11 cellular contexts compared by ENCODE assay signal in the genomic region with DNA sequence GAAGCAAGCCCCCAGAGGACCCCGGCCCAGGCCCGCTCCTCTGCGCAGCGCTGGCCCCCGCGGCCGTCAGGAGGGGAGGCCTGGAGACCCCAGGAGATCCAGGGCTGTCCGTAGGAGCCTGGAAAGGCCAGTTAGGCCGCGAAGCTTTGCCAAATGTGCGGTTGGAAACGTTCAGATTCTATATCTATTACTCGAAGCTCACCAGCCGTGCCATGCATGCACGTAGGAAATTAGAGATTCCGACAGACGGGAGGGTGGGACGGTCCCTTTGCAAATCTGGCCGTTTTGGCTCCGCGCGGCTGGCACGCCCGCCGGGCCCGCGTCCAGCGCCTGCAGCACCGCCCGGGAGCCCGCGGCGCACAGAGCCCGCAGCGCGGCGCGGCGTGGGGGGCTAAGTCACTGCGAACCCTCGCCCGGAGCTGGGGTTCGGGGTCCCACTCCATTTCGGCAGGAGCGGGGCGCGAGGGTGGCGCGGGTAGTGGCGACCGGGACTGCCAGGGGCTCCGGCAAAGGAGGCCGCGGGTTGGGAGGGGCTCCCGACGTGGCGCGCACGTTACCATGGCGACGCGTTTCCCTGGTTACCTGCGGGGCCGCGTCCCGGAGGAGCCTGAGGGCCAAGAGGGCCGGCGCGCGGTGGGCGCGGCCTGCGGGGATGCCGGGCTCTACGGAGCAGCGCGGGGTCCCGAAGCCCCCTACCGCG.
A peak's percentile ranks its signal among the peaks of the same experiment; 100 is the strongest.
DNase-seq lines count a peak whose midpoint lies in the region; ATAC-seq, FAIRE-seq and TF ChIP-seq lines count a peak whose summit lies in the region.
"Had no signal": no experiment of that assay in that cellular context is flagged by ENCODE, and none has a peak within 500 bp of the region (broad histone marks: within the 10 kb centered on the region; RNA-seq: fewer than 3 reads in every experiment).

No MANE protein-coding gene starts in this region.

- CTCF ChIA-PET in HepG2 (lab: Yijun Ruan, JAX; ENCODE audit: low intra/inter-chr PET ratio, low total read pairs) = no interaction called here

- no peak overlapping the region for H3K4me2 ChIP-seq in HepG2 (ENCODE audit: low read depth, low read length)

- H3K27ac ChIP-seq in kidney (ENCODE audit: low read depth in 2 of 2, low read length in 2 of 2) (no peak overlapping the region), suprapubic skin (no peak overlapping the region), HepG2 (ENCODE audit: extremely low read length, insufficient read depth, low read length) (no peak overlapping the region)

- FAIRE-seq in kidney (lab: Jason Lieb, UNC) = no peak
- no peak for FAIRE-seq in HepG2 (lab: Jason Lieb, UNC)
- FAIRE-seq: islet of Langerhans had no signal

- TF ChIP-seq EP300 in suprapubic skin (IDR thresholded peaks at IDR 0.05) (no peak), HepG2 (IDR thresholded peaks at IDR 0.05; ENCODE audit: low read depth in 2 of 2, low read length in 2 of 2) (no peak), HepG2 (CRISPR knock-in tag; IDR thresholded peaks at IDR 0.05; ENCODE audit: borderline replicate concordance) (no peak)

- H3K4me3 ChIP-seq in kidney (ENCODE audit: low read length in 2 of 2) (no peak overlapping the region), suprapubic skin (peak overlapping the region; percentile 48), HepG2 (replicated peaks in 1 of 3; ENCODE audit: insufficient read depth in 1 of 3, low read depth in 2 of 3, low read length in 3 of 3) (no peak overlapping the region)

- BruUV-seq in HepG2 (replicated peaks; lab: Mats Ljungman, UMichigan) = no TSS peak

- H3K36me3 ChIP-seq in kidney (ENCODE audit: control insufficient read depth in 1 of 2, insufficient read depth in 2 of 2, low read length in 2 of 2) (no peaks in the 10 kb centered on the region), suprapubic skin (no peaks in the 10 kb centered on the region), HepG2 (replicated peaks in 1 of 2; ENCODE audit: control insufficient read depth in 1 of 2, insufficient read depth in 2 of 2, low read length in 2 of 2) (no peaks in the 10 kb centered on the region)

- no peak overlapping the region for H3K9ac ChIP-seq in kidney (ENCODE audit: low read length in 2 of 2)
- no peak overlapping the region for H3K9ac ChIP-seq in HepG2 (ENCODE audit: insufficient read depth, low read depth, low read length)

- no peak for TF ChIP-seq CTCF in kidney (IDR thresholded peaks at IDR 0.05; ENCODE audit: borderline replicate concordance, extremely low read depth, insufficient read depth)
- TF ChIP-seq CTCF in suprapubic skin (IDR thresholded peaks at IDR 0.05) = no peak
- TF ChIP-seq CTCF in HepG2 (CRISPR knock-in tag; IDR thresholded peaks at IDR 0.05) = no peak

- H3K9me3 ChIP-seq in kidney (ENCODE audit: control insufficient read depth in 1 of 2, low read length in 2 of 2) (no peaks in the 10 kb centered on the region), suprapubic skin (no peaks in the 10 kb centered on the region), HepG2 (ENCODE audit: low read length) (no peaks in the 10 kb centered on the region)

- intact Hi-C loops in kidney (cut with DNase I) (no loop called here), HepG2 (cut with micrococcal nuclease; ENCODE audit: unreplicated experiment) (no loop called here)

- H3K27me3 ChIP-seq in suprapubic skin (peaks cover 14% of the 10 kb centered on the region), HepG2 (ENCODE audit: control insufficient read depth in 1 of 2, insufficient read depth in 2 of 2, low read length in 2 of 2) (peaks cover 0 to 2% of the 10 kb centered on the region in 2 experiments; a peak in 2 of 5 replicates)

- ATAC-seq in HG03432 (IDR thresholded peaks at IDR 0.05; ENCODE audit: unreplicated experiment) (no peak), HepG2 (no peak)

- no peaks in the 10 kb centered on the region for H4K20me1 ChIP-seq in HepG2 (ENCODE audit: insufficient read depth, low read length)

- 7% methylated on average over 22 of the region's 80 CpGs for WGBS in suprapubic skin
- 30% methylated on average over 18 of the region's 80 CpGs for WGBS in HepG2 (ENCODE audit: low lambda C conversion rate)

- POLR2A ChIA-PET in HepG2 (lab: Yijun Ruan, JAX) = no interaction called here

- H3K4me1 ChIP-seq in kidney (ENCODE audit: control insufficient read depth in 1 of 2, insufficient read depth in 1 of 2, low read depth in 1 of 2, low read length in 2 of 2) (no peaks in the 10 kb centered on the region), suprapubic skin (peaks cover 8% of the 10 kb centered on the region), HepG2 (ENCODE audit: insufficient read depth, low read length) (no peaks in the 10 kb centered on the region)

- TF ChIP-seq POLR2A in suprapubic skin (IDR thresholded peaks at IDR 0.05) = no peak
- no peak for TF ChIP-seq POLR2A in HepG2 (IDR thresholded peaks at IDR 0.05; ENCODE audit: insufficient read depth in 1 of 2, low read depth in 2 of 2, low read length in 2 of 2)

- H3K79me2 ChIP-seq in HepG2 (ENCODE audit: insufficient read depth, low read length) = no peaks in the 10 kb centered on the region

- peak; percentile 43 for DNase-seq in NCI-H2107 (lab: John Stamatoyannopoulos, UW)
- DNase-seq in NCI-H2107 treated with DMSO at 0.1 percent for 48 hours (lab: John Stamatoyannopoulos, UW; ENCODE audit: unreplicated experiment) = no peak
- peak; percentile 75 for DNase-seq in astrocyte of the hippocampus (ENCODE audit: low read depth, low spot score)
- peak; percentile 67 for DNase-seq in kidney
- no peak for DNase-seq in suprapubic skin (ENCODE audit: low spot score in 2 of 2)
- no peak for DNase-seq in HepG2 (ENCODE audit: low spot score)
- no peak for DNase-seq in NCI-H2029 treated with DMSO at 0.1 percent for 48 hours (lab: John Stamatoyannopoulos, UW)
- DNase-seq: activated T-cell treated with anti-CD3 and anti-CD28 coated beads, Interleukin-2, amount 50 U/mL, for 4 hours; NCI-H1694 had no signal

- no peak overlapping the region for H2AFZ ChIP-seq in HepG2 (ENCODE audit: low read length)

- TF ChIP-seq RAD21 in HepG2 (CRISPR knock-in tag; IDR thresholded peaks at IDR 0.05) = no peak

- in situ Hi-C loops in HepG2 (cut with HindIII; ENCODE audit: extremely low pct_ligation_motif_present, low pct_unique_long_range_greater_than_20kb) = no loop called here

TF ChIP-seq in HepG2, 621 proteins besides CTCF, POLR2A, EP300 and RAD21 (continues in another document):
- TF ChIP-seq, protein P1, sequence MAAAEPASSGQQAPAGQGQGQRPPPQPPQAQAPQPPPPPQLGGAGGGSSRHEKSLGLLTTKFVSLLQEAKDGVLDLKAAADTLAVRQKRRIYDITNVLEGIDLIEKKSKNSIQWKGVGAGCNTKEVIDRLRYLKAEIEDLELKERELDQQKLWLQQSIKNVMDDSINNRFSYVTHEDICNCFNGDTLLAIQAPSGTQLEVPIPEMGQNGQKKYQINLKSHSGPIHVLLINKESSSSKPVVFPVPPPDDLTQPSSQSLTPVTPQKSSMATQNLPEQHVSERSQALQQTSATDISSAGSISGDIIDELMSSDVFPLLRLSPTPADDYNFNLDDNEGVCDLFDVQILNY (CRISPR knock-in tag; conservative IDR thresholded peaks at IDR 0.05) = no peak
- no peak for TF ChIP-seq HOXA7 (CRISPR knock-in tag; IDR thresholded peaks at IDR 0.05)
- no peak for TF ChIP-seq NBN (conservative IDR thresholded peaks at IDR 0.05)
- TF ChIP-seq SP4 (CRISPR knock-in tag; IDR thresholded peaks at IDR 0.05) = no peak
- TF ChIP-seq, protein P2, sequence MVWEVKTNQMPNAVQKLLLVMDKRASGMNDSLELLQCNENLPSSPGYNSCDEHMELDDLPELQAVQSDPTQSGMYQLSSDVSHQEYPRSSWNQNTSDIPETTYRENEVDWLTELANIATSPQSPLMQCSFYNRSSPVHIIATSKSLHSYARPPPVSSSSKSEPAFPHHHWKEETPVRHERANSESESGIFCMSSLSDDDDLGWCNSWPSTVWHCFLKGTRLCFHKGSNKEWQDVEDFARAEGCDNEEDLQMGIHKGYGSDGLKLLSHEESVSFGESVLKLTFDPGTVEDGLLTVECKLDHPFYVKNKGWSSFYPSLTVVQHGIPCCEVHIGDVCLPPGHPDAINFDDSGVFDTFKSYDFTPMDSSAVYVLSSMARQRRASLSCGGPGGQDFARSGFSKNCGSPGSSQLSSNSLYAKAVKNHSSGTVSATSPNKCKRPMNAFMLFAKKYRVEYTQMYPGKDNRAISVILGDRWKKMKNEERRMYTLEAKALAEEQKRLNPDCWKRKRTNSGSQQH (CRISPR knock-in tag; IDR thresholded peaks at IDR 0.05; ENCODE audit: low read depth) = no peak
- no peak for TF ChIP-seq ZSCAN9 (CRISPR knock-in tag; IDR thresholded peaks at IDR 0.05; ENCODE audit: borderline replicate concordance)
- TF ChIP-seq HNRNPH1 (optimal IDR thresholded peaks at IDR 0.05; ENCODE audit: low read depth, low read length) = no peak
- TF ChIP-seq HIVEP1 (CRISPR knock-in tag; IDR thresholded peaks at IDR 0.05) = no peak
- TF ChIP-seq MBD4 (IDR thresholded peaks at IDR 0.05; ENCODE audit: borderline replicate concordance, low read length) = no peak

Comparison
In these comparisons a context has a peak if more than half of its experiments do, and no peak if none do; other contexts are left out.
1. DNase-seq: peak in NCI-H2107 (single experiment), astrocyte of the hippocampus (single experiment) and kidney (single experiment); none in NCI-H2107 treated with DMSO at 0.1 percent for 48 hours (single experiment), suprapubic skin (0 of 2), HepG2 (single experiment) and NCI-H2029 treated with DMSO at 0.1 percent for 48 hours (single experiment).